8 cellular contexts compared by ENCODE assay signal in the genomic region with DNA sequence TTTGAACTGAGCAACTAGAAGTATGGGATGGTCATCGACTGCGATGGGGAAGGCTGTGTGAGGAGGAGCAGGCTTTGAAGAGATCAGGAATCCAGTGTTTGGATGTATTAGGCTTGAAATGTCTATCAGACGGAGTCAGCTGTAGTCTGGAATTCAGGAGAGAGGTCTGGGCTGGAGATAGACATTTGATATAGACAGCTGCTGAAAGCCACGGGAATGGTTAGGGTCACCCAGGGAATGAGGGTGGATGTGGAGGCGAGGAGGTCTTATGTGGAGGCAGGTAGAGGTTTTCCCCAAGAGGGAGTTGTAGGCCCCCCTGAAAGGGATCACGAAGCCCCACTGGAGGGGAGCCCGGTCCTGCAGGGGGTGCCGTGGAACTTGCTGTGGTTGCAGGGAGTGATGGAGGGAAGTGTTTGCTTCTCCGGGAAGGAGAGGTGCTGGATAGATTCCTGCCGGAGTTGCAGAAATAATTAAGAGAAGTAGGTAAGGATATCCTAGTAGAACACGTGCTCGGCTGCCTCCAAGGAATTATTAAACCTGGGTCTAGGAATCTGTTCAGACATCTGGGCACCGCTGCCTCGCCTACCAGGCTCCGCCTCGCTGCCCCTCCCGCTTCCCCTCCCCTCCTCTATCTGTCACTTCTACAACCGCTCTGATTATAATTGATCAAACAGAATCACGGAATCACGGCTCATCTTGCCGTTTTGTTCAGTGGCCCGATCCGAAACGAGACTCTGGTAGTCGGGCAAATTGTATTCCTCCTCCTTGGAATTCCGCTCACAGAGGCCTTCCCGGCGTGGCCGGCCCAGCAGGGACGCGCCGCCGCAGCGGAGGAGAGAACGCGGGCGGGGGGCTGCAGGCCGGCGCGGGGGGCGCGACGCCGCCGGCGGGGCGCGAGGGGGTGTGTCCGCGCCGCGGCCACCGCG. TPM values are rescaled to one million over a fixed set of nuclear protein-coding genes. Genes with fewer than 3 reads are reported as not detected.
DNase-seq lines count a peak whose midpoint lies in the region; ATAC-seq lines count a peak whose summit lies in the region.

No MANE protein-coding gene starts in this region.

- peak overlapping the region; percentile 68 to 73 (median 71) for H3K4me3 Mint-ChIP-seq in T-cell
- H3K4me3 Mint-ChIP-seq in stimulated activated effector memory CD8-positive, alpha-beta T cell treated with anti-CD3 and anti-CD28 coated beads, Interleukin-12 subunit alpha, Interleukin-12 subunit beta, amount 100 ng/mL, for 72 hours, result peak overlapping the region; percentile 64

- POLR2A ChIA-PET in T-cell (lab: Charles Lee), result no interaction called here

- CTCF ChIA-PET in T-cell (lab: Charles Lee), result no interaction called here

- peaks cover 69 to 73% of the 10 kb centered on the region in 2 donors for H3K27me3 Mint-ChIP-seq in T-cell

- peaks cover 17 to 28% (median 22%) of the 10 kb centered on the region in 3 donors for H3K4me1 Mint-ChIP-seq in T-cell
- H3K4me1 Mint-ChIP-seq in stimulated activated effector memory CD8-positive, alpha-beta T cell treated with anti-CD3 and anti-CD28 coated beads, Interleukin-12 subunit alpha, Interleukin-12 subunit beta, amount 100 ng/mL, for 72 hours, result peaks cover 27% of the 10 kb centered on the region

- H3K27ac Mint-ChIP-seq in T-cell, result peak overlapping the region in 1 of 2 donors; percentile 37
- no peak overlapping the region for H3K27ac Mint-ChIP-seq in stimulated activated effector memory CD8-positive, alpha-beta T cell treated with anti-CD3 and anti-CD28 coated beads, Interleukin-12 subunit alpha, Interleukin-12 subunit beta, amount 100 ng/mL, for 72 hours

- H3K9me3 Mint-ChIP-seq in T-cell, result no peaks in the 10 kb centered on the region
- H3K9me3 Mint-ChIP-seq in stimulated activated effector memory CD8-positive, alpha-beta T cell treated with anti-CD3 and anti-CD28 coated beads, Interleukin-12 subunit alpha, Interleukin-12 subunit beta, amount 100 ng/mL, for 72 hours, result no peaks in the 10 kb centered on the region

- no peaks in the 10 kb centered on the region for H3K36me3 Mint-ChIP-seq in T-cell
- H3K36me3 Mint-ChIP-seq in stimulated activated effector memory CD8-positive, alpha-beta T cell treated with anti-CD3 and anti-CD28 coated beads, Interleukin-12 subunit alpha, Interleukin-12 subunit beta, amount 100 ng/mL, for 72 hours, result no peaks in the 10 kb centered on the region

- DNase-seq in DMS79 treated with DMSO at 0.1 percent for 48 hours (lab: John Stamatoyannopoulos, UW), result peak; percentile 21
- no peak for DNase-seq in DMS79 (lab: John Stamatoyannopoulos, UW)
- DNase-seq in T-cell, result no peak
- DNase-seq in left ventricle myocardium superior, result peak; percentile 44
- DNase-seq in stimulated activated effector memory CD8-positive, alpha-beta T cell treated with anti-CD3 and anti-CD28 coated beads, Interleukin-12 subunit alpha, Interleukin-12 subunit beta, amount 100 ng/mL, for 72 hours (ENCODE audit: low spot score in 2 of 2), result no peak
- no peak for DNase-seq in activated CD4-positive, alpha-beta T cell treated with anti-CD3 and anti-CD28 coated beads, Interleukin-2, amount 50 U/mL, for 48 hours
- no peak for DNase-seq in stimulated activated CD4-positive, alpha-beta T cell treated with anti-CD3 and anti-CD28 coated beads, Interleukin-4, amount 100 ng/mL, for 1 hour

- intact Hi-C loops in left ventricle myocardium superior (cut with micrococcal nuclease), result loop anchor here (10.0 kb wide), 1 partner anchor 233 kb away; no protein-coding TSS in a partner anchor

- ATAC-seq in T-cell (replicated peaks in 1 of 4), result no peak
- peak; percentile 3 for ATAC-seq in left ventricle myocardium superior
- no peak for ATAC-seq in stimulated activated effector memory CD8-positive, alpha-beta T cell treated with anti-CD3 and anti-CD28 coated beads, Interleukin-12 subunit alpha, Interleukin-12 subunit beta, amount 100 ng/mL, for 72 hours
- ATAC-seq in HG02588 (IDR thresholded peaks at IDR 0.05; ENCODE audit: unreplicated experiment), result no peak

RNA-seq across cellular contexts. Expression of a gene that starts 0.8 kb away (rescaled TPM):
- total RNA-seq in T-cell, result under 1 TPM; 0.10 to 0.26 (median 0.16) TPM
- 201 TPM for total RNA-seq in left ventricle myocardium superior

RNA-seq across cellular contexts. Expression of a gene that starts 47.7 kb away (rescaled TPM):
- total RNA-seq in T-cell (10 to 100 TPM; 10.5 to 24.2 (median 20.3) TPM), left ventricle myocardium superior (1.7 TPM)

Comparison
In these comparisons a context has a peak if more than half of its experiments do, and no peak if none do; other contexts are left out.
1. DNase-seq: peak in DMS79 treated with DMSO at 0.1 percent for 48 hours (single experiment) and left ventricle myocardium superior (single experiment); none in DMS79 (single experiment), T-cell (0 of 34), stimulated activated effector memory CD8-positive, alpha-beta T cell treated with anti-CD3 and anti-CD28 coated beads, Interleukin-12 subunit alpha, Interleukin-12 subunit beta, amount 100 ng/mL, for 72 hours (0 of 2), activated CD4-positive, alpha-beta T cell treated with anti-CD3 and anti-CD28 coated beads, Interleukin-2, amount 50 U/mL, for 48 hours (0 of 2) and stimulated activated CD4-positive, alpha-beta T cell treated with anti-CD3 and anti-CD28 coated beads, Interleukin-4, amount 100 ng/mL, for 1 hour (single experiment).
2. RNA of a gene that starts 0.8 kb away (total RNA-seq): 201 TPM in left ventricle myocardium superior (single experiment); 0.10 to 0.26 TPM in T-cell; every median in the first group is over 100 times any median in the second.